ENCODE assay signal across 8 cellular contexts in the genomic region with DNA sequence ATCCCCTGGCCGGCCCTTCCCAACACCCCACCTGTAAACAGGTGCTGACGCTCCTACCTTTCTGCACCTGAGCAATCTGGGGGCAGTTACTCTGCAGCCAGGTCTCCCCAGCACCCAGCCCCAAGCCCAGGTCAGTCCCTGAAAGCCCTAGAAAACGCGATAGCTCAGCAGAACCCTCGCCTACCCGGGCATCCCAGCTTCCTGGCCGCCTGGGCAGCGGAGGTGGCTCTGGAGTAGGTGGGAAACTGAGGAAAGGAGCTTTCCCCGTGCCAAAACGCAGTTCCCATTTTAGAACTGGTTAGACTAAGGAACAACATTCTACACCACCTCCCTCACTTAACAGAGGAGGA. TPM values are rescaled to one million over a fixed set of nuclear protein-coding genes. Genes with fewer than 3 reads are reported as not detected.
DNase-seq lines count a peak whose midpoint lies in the region; ATAC-seq and TF ChIP-seq lines count a peak whose summit lies in the region.

No MANE protein-coding gene starts in this region.

- in situ Hi-C loops in KBM-7 (cut with MboI; ENCODE audit: low pct_unique_long_range_greater_than_20kb, low sequenced_read_pairs) = no loop called here

- H3K9me2 ChIP-seq in OCI-LY1 (ENCODE audit: low read depth, low read length) = no peaks in the 10 kb centered on the region

- H3K9me3 ChIP-seq in OCI-LY1 (ENCODE audit: low read length) (no peaks in the 10 kb centered on the region), endodermal cell (ENCODE audit: control insufficient read depth, low read length) (no peaks in the 10 kb centered on the region)

- no peaks in the 10 kb centered on the region for H4K20me1 ChIP-seq in OCI-LY1 (ENCODE audit: insufficient read depth, low read length)

- TF ChIP-seq CTCF in C4-2B (conservative IDR thresholded peaks at IDR 0.05) (no peak), OCI-LY1 (IDR thresholded peaks at IDR 0.05; ENCODE audit: low read length) (no peak), endodermal cell (conservative IDR thresholded peaks at IDR 0.05) (no peak), neural crest cell (conservative IDR thresholded peaks at IDR 0.05) (no peak)

- H3K4me2 ChIP-seq in OCI-LY1 (ENCODE audit: low read length) = peak overlapping the region; percentile 63

- no peak overlapping the region for H2AFZ ChIP-seq in OCI-LY1 (ENCODE audit: low read length)

- H3K27me3 ChIP-seq in OCI-LY1 (ENCODE audit: insufficient read depth, low read length) (no peaks in the 10 kb centered on the region), endodermal cell (ENCODE audit: control insufficient read depth, insufficient read depth, low read length, poor library complexity, severe bottlenecking) (peaks cover 42% of the 10 kb centered on the region)

- DNase-seq in endodermal cell (peak; percentile 61), neural crest cell (ENCODE audit: low read depth, low spot score) (no peak), SW 1271 (lab: John Stamatoyannopoulos, UW) (no peak), NCI-H1694 (lab: John Stamatoyannopoulos, UW) (no peak), KBM-7 (no peak)

- H3K4me3 Mint-ChIP-seq in endodermal cell (peak overlapping the region; percentile 61), neural crest cell (peak overlapping the region; percentile 82)

- H3K9ac ChIP-seq in OCI-LY1 (ENCODE audit: low read length) (peak overlapping the region; percentile 38; the same call in 1 of the 2 replicates), endodermal cell (ENCODE audit: extremely low read depth, low read length, poor library complexity, severe bottlenecking) (no peak overlapping the region)

- H3K9me3 Mint-ChIP-seq in endodermal cell (no peaks in the 10 kb centered on the region), neural crest cell (no peaks in the 10 kb centered on the region)

- no peaks in the 10 kb centered on the region for H3K79me2 ChIP-seq in OCI-LY1 (ENCODE audit: insufficient read depth, low read length)

- no peaks in the 10 kb centered on the region for H3K36me3 ChIP-seq in OCI-LY1 (ENCODE audit: insufficient read depth, low read length)
- H3K36me3 ChIP-seq in endodermal cell (ENCODE audit: control insufficient read depth, insufficient read depth, low read length) = no peaks in the 10 kb centered on the region

- H3K36me3 Mint-ChIP-seq in endodermal cell (ENCODE audit: low read depth) (no peaks in the 10 kb centered on the region), neural crest cell (ENCODE audit: low read depth) (no peaks in the 10 kb centered on the region)

- H3K4me1 Mint-ChIP-seq in endodermal cell = peaks cover 3% of the 10 kb centered on the region
- H3K4me1 Mint-ChIP-seq in neural crest cell = peaks cover 23% of the 10 kb centered on the region

- H3F3A ChIP-seq in OCI-LY1 (ENCODE audit: insufficient read depth, low read length) = no peaks in the 10 kb centered on the region

- H3K27me3 Mint-ChIP-seq in endodermal cell (ENCODE audit: insufficient read depth) (peaks cover 43% of the 10 kb centered on the region), neural crest cell (ENCODE audit: low read depth) (peaks cover 42% of the 10 kb centered on the region)

- no peak overlapping the region for H3K27ac Mint-ChIP-seq in endodermal cell
- H3K27ac Mint-ChIP-seq in neural crest cell (ENCODE audit: unreplicated experiment) = no peak overlapping the region

- no peak for ATAC-seq in HG03159 (IDR thresholded peaks at IDR 0.05; ENCODE audit: unreplicated experiment)

- H3K4me3 ChIP-seq in OCI-LY1 (ENCODE audit: low read depth, low read length, poor library complexity, severe bottlenecking) (peak overlapping the region; percentile 56), endodermal cell (ENCODE audit: low read length) (peak overlapping the region; percentile 78)

- H3K27ac ChIP-seq in C4-2B = peak overlapping the region; percentile 52
- H3K27ac ChIP-seq in OCI-LY1 (ENCODE audit: low read depth, low read length, poor library complexity, severe bottlenecking) = no peak overlapping the region
- H3K27ac ChIP-seq in endodermal cell (ENCODE audit: low read depth, low read length) = no peak overlapping the region

- 8 to 23% methylated on average over 4 to 8 of the region's 10 CpGs for WGBS in endodermal cell (ENCODE audit: insufficient coverage in 1 of 2, insufficient read length in 1 of 2), 2 experiments

- H3K4me1 ChIP-seq in OCI-LY1 (ENCODE audit: insufficient read depth, low read length, severe bottlenecking) (peaks cover 23% of the 10 kb centered on the region), endodermal cell (ENCODE audit: control insufficient read depth, insufficient read depth, low read length) (no peaks in the 10 kb centered on the region)

RNA-seq across cellular contexts. Expression of a gene that starts 0.4 kb away (rescaled TPM):
- total RNA-seq in endodermal cell (1 to 10 TPM; 1.7 to 3.4 TPM), neural crest cell (6.8 and 7.3 TPM in 2 replicates)
- polyA plus RNA-seq in endodermal cell (2013, experiment 1 of 2) = 11.5 TPM
- polyA plus RNA-seq in endodermal cell (2013, experiment 2 of 2) = 11.2 TPM

RNA-seq across cellular contexts. Expression of a gene that starts 44.7 kb away (rescaled TPM):
- total RNA-seq in endodermal cell = not detected
- not detected for polyA plus RNA-seq in endodermal cell (2013, experiment 1 of 2)
- polyA plus RNA-seq in endodermal cell (2013, experiment 2 of 2) = not detected
- total RNA-seq in neural crest cell = not detected in 2 replicates
